ENCODE assay signal across 20 cellular contexts in genomic region chr22:48897959-48898358, GRCh38.
DNase-seq lines count a peak whose midpoint lies in the region; ATAC-seq and TF ChIP-seq lines count a peak whose summit lies in the region.
"Had no signal": no experiment of that assay in that cellular context is flagged by ENCODE, and none has a peak within 500 bp of the region (broad histone marks: within the 10 kb centered on the region; RNA-seq: fewer than 3 reads in every experiment).

No MANE protein-coding gene starts in this region.

- H3K9me3 Mint-ChIP-seq in osteocyte (ENCODE audit: unreplicated experiment): no peaks in the 10 kb centered on the region

- no peaks in the 10 kb centered on the region for H3K27me3 ChIP-seq in H7 (ENCODE audit: control insufficient read depth, insufficient read depth, low read length)
- H3K27me3 ChIP-seq: BE2C had no signal

- no peaks in the 10 kb centered on the region for H3K27me3 Mint-ChIP-seq in osteocyte (ENCODE audit: unreplicated experiment)

- no peaks in the 10 kb centered on the region for H3K36me3 ChIP-seq in H7 (replicated peaks; ENCODE audit: control insufficient read depth, insufficient read depth, low read length)
- H3K36me3 ChIP-seq: BE2C, HAP-1 had no signal

- ATAC-seq in HG03460 (IDR thresholded peaks at IDR 0.05; ENCODE audit: unreplicated experiment): no peak

- no peak overlapping the region for H3K4me3 Mint-ChIP-seq in osteocyte (ENCODE audit: unreplicated experiment)

- no peaks in the 10 kb centered on the region for H3K4me1 Mint-ChIP-seq in osteocyte (ENCODE audit: unreplicated experiment)

- H3K27ac Mint-ChIP-seq in osteocyte (ENCODE audit: unreplicated experiment): no peak overlapping the region

- DNase-seq in D341Med (ENCODE audit: low spot score) (peak; percentile 10), H7 (peak; percentile 28), coronary artery (ENCODE audit: low spot score) (peak; percentile 65), osteocyte (ENCODE audit: extremely low spot score, unreplicated experiment) (peak; percentile 81), pons (ENCODE audit: low spot score) (no peak), NCI-H510A treated with DMSO at 0.1 percent for 48 hours (lab: John Stamatoyannopoulos, UW) (no peak), dedifferentiated amniotic fluid mesenchymal stem cell (ENCODE audit: extremely low spot score) (no peak)
- DNase-seq: BE2C, EL, GF-D8, KBM-7, NCI-H1092, NCI-H1436 treated with DMSO at 0.1 percent for 48 hours, NCI-H1930, NCI-H510A, NCI-H748 treated with DMSO at 0.1 percent for 48 hours had no signal

- H3K4me3 ChIP-seq in H7 (ENCODE audit: insufficient read depth, low read depth, low read length) (no peak overlapping the region), coronary artery (no peak overlapping the region)
- H3K4me3 ChIP-seq: HAP-1 had no signal

- H3K27ac ChIP-seq in coronary artery: no peak overlapping the region
- H3K27ac ChIP-seq: HL-60, RWPE1 had no signal

- TF ChIP-seq CTCF in coronary artery (IDR thresholded peaks at IDR 0.05): no peak
- TF ChIP-seq CTCF in osteocyte (IDR thresholded peaks at IDR 0.05): no peak

- no peaks in the 10 kb centered on the region for H3K36me3 Mint-ChIP-seq in osteocyte (ENCODE audit: unreplicated experiment)

Comparison
In these comparisons a context has a peak if more than half of its experiments do, and no peak if none do; other contexts are left out.
1. DNase-seq: peak in D341Med (single experiment), H7 (single experiment), coronary artery (single experiment) and osteocyte (single experiment); none in pons (single experiment), NCI-H510A treated with DMSO at 0.1 percent for 48 hours (single experiment) and dedifferentiated amniotic fluid mesenchymal stem cell (single experiment).